8 cellular contexts compared by ENCODE assay signal in the genomic region with DNA sequence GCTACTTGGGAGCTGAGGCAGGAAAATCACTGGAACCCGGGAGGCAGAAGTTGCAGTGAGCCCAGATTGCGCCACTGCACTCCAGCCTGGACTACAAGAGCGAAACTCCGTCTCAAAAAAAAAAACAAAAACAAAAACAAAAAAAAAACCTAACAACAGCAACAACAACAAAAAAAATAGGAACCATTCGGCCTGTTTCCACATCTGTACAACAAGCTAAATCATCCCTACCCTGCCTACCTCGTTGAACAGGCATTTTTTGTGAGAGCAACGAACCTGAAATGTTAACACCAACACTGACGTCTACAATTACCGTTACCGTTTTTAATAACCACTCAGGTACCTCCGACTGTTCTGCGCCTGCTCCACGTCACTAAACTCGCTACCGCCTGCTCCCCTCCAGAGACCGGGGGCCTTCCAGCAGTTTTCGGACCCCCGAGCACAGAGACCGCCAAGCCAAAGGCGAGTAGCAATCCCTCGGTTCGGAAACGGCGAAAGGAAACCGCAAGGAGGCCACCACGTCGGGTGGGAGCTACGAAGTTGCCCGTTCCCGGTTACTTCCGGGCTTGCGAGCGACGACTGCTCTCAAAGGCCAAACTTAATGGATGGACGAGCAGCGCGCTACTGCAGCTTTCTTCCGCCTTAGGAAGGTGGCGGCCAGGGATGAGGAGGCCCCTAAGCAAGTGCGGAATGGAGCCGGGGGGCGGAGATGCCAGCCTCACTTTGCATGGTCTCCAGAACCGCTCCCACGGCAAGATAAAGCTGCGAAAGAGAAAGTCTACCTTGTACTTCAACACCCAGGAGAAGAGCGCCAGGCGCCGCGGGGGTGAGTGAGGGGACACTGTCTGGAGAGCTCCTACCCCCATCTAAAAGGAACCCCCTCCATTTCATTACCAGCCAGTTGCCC. TPM values are rescaled to one million over a fixed set of nuclear protein-coding genes. Genes with fewer than 3 reads are reported as not detected.
DNase-seq lines count a peak whose midpoint lies in the region; ATAC-seq and TF ChIP-seq lines count a peak whose summit lies in the region.

A gene (plus strand): TSS at position 635 of the 907 bp plus-strand sequence. CDS start 29 bp downstream, at position 664.
A gene with protein sequence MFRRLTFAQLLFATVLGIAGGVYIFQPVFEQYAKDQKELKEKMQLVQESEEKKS (minus strand): TSS at position 536 of the 907 bp plus-strand sequence. CDS start 1,331 bp downstream, outside the sequence.

- peak within 1 kb of the TSS; percentile 81 for H3K27ac ChIP-seq in PC-9
- peak within 1 kb of the TSS; percentile 81 to 91 (median 87) for H3K27ac ChIP-seq in esophagus muscularis mucosa (replicated peaks in 1 of 4)

- TF ChIP-seq POLR2A in esophagus muscularis mucosa (IDR thresholded peaks at IDR 0.05; ENCODE audit: low read depth): peak; percentile 7

- POLR2A ChIA-PET in PC-9 (lab: Charles Lee; ENCODE audit: unreplicated experiment): interaction anchor here (0.6 kb wide), 4 partner anchors 29 to 89 kb away, joined by 3 to 18 read pairs (median 4); a partner anchor contains a TSS

- no peaks in the 10 kb centered on the region for H3K9me2 ChIP-seq in PC-9 (ENCODE audit: insufficient read depth)

- CTCF ChIA-PET in PC-9 (lab: Charles Lee): interaction anchor here (0.5 to 0.9 kb wide), 3 partner anchors 40 to 478 kb away, joined by 3 to 4 read pairs (median 3); a partner anchor contains a TSS

- TF ChIP-seq EP300 in Ishikawa (IDR thresholded peaks at IDR 0.05; ENCODE audit: borderline replicate concordance) (peak; percentile 43; the same call in 1 of the 2 replicates), esophagus muscularis mucosa (IDR thresholded peaks at IDR 0.05) (no peak)

- H3K4me2 ChIP-seq in PC-9: peak within 1 kb of the TSS; percentile 73

- DNase-seq in DMS53 (lab: John Stamatoyannopoulos, UW) (peak; percentile 93), PC-9 (peak; percentile 64 to 80), esophagus muscularis mucosa (ENCODE audit: extremely low spot score) (peak; percentile 96), myocyte (ENCODE audit: low read depth) (peak; percentile 89)
- peak; percentile 88 for DNase-seq in activated T-cell treated with anti-CD3 and anti-CD28 coated beads, Interleukin-2, amount 50 U/mL, for 24 hours
- peak; percentile 55 to 67 for DNase-seq in stimulated activated CD8-positive, alpha-beta memory T cell treated with anti-CD3 and anti-CD28 coated beads, Interleukin-7, amount 100 ng/mL, for 4 hours (ENCODE audit: low read depth in 2 of 2)

- no peaks in the 10 kb centered on the region for H3K9me3 Mint-ChIP-seq in activated T-cell treated with anti-CD3 and anti-CD28 coated beads, Interleukin-2, amount 50 U/mL, for 24 hours

- H3K4me3 ChIP-seq in PC-9 (peak within 1 kb of the TSS; percentile 76), esophagus muscularis mucosa (peak within 1 kb of the TSS; percentile 61 to 87 (median 72))

- no peaks in the 10 kb centered on the region for H4K20me1 ChIP-seq in PC-9 (ENCODE audit: insufficient read depth)

- H3K36me3 ChIP-seq in PC-9 (ENCODE audit: low read depth) (no peaks in the 10 kb centered on the region), esophagus muscularis mucosa (peaks cover 0 to 15% (median 2%) of the 10 kb centered on the region in 4 donors)

- H3K4me1 ChIP-seq in PC-9 (replicated peaks; ENCODE audit: insufficient read depth) (no peaks in the 10 kb centered on the region), esophagus muscularis mucosa (peaks cover 26 to 37% (median 35%) of the 10 kb centered on the region in 4 donors)

- intact Hi-C loops in PC-9 (cut with micrococcal nuclease; ENCODE audit: unreplicated experiment): loop anchor here (2.0 to 5.0 kb wide), 2 partner anchors 28 to 88 kb away; a partner anchor contains a TSS
- intact Hi-C loops in esophagus muscularis mucosa (cut with DNase I): loop anchor here (5.0 kb wide), 1 partner anchor 88 kb away; a partner anchor contains a TSS

- H3K79me2 ChIP-seq in PC-9 (ENCODE audit: low read depth): peaks cover 16% of the 10 kb centered on the region

- peaks cover 64% of the 10 kb centered on the region for H3K4me1 Mint-ChIP-seq in activated T-cell treated with anti-CD3 and anti-CD28 coated beads, Interleukin-2, amount 50 U/mL, for 24 hours (ENCODE audit: low read depth)

- H3K9me3 ChIP-seq in PC-9 (ENCODE audit: insufficient read depth, low read depth): no peaks in the 10 kb centered on the region
- no peaks in the 10 kb centered on the region for H3K9me3 ChIP-seq in esophagus muscularis mucosa

- ATAC-seq in GM21619 (IDR thresholded peaks at IDR 0.05; ENCODE audit: unreplicated experiment): peak; percentile 94

- 3% methylated on average over 22 of the region's 49 CpGs for WGBS in esophagus muscularis mucosa

- H3K27ac Mint-ChIP-seq in activated T-cell treated with anti-CD3 and anti-CD28 coated beads, Interleukin-2, amount 50 U/mL, for 24 hours: peak within 1 kb of the TSS; percentile 99

- BruUV-seq in PC-9 (replicated peaks; lab: Mats Ljungman, UMichigan): TSS peak; percentile 68

- H3K27me3 Mint-ChIP-seq in activated T-cell treated with anti-CD3 and anti-CD28 coated beads, Interleukin-2, amount 50 U/mL, for 24 hours: no peaks in the 10 kb centered on the region

- peaks cover 8% of the 10 kb centered on the region; the same call in 1 of the 2 replicates for H3F3A ChIP-seq in PC-9 (ENCODE audit: insufficient read depth, low read depth)

- TF ChIP-seq RAD21 in Ishikawa (IDR thresholded peaks at IDR 0.05; ENCODE audit: low read depth): no peak

- H3K27me3 ChIP-seq in PC-9 (ENCODE audit: insufficient read depth, low read depth) (no peaks in the 10 kb centered on the region), esophagus muscularis mucosa (no peaks in the 10 kb centered on the region)

- TF ChIP-seq CTCF in PC-9 (conservative IDR thresholded peaks at IDR 0.05): no peak
- TF ChIP-seq CTCF in esophagus muscularis mucosa (IDR thresholded peaks at IDR 0.05): peak in 2 of 3 experiments; percentile 15 to 24

- peaks cover 60% of the 10 kb centered on the region for H3K36me3 Mint-ChIP-seq in activated T-cell treated with anti-CD3 and anti-CD28 coated beads, Interleukin-2, amount 50 U/mL, for 24 hours (ENCODE audit: low read depth)

- H2AFZ ChIP-seq in PC-9: peak within 1 kb of the TSS; percentile 90

- peak within 1 kb of the TSS; percentile 97 for H3K4me3 Mint-ChIP-seq in activated T-cell treated with anti-CD3 and anti-CD28 coated beads, Interleukin-2, amount 50 U/mL, for 24 hours

TF ChIP-seq in Ishikawa, 13 proteins besides CTCF, POLR2A, EP300 and RAD21:
- TF ChIP-seq TEAD4 (IDR thresholded peaks at IDR 0.05) (0 out of 2 replicates have a peak, but pooled peaks have one; percentile 11), TCF12 (IDR thresholded peaks at IDR 0.05; ENCODE audit: low read depth) (0 out of 2 replicates have a peak, but pooled peaks have one; percentile 49), FOXM1 (IDR thresholded peaks at IDR 0.05; ENCODE audit: borderline replicate concordance, low read depth) (no peak), ZBTB7A (IDR thresholded peaks at IDR 0.05; ENCODE audit: low read depth) (no peak), CEBPB (IDR thresholded peaks at IDR 0.05) (peak; percentile 39), YY1 (IDR thresholded peaks at IDR 0.05; ENCODE audit: low read depth) (peak; percentile 68; the same call in 1 of the 2 replicates), CREB1 (IDR thresholded peaks at IDR 0.05; ENCODE audit: low read depth) (peak; percentile 53; the same call in 1 of the 2 replicates), TAF1 (IDR thresholded peaks at IDR 0.05; ENCODE audit: low read depth) (peak; percentile 70)
- TF ChIP-seq, protein P1, sequence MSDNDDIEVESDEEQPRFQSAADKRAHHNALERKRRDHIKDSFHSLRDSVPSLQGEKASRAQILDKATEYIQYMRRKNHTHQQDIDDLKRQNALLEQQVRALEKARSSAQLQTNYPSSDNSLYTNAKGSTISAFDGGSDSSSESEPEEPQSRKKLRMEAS (IDR thresholded peaks at IDR 0.05): peak; percentile 76

RNA-seq across cellular contexts. Expression of the first gene that starts in this region (rescaled TPM):
- total RNA-seq in PC-9 (2021) (12.2 and 17.1 TPM in 2 replicates), esophagus muscularis mucosa (1 to 10 TPM; 4.5 to 9.6 (median 6.5) TPM), myocyte (8.3 and 10.6 TPM in 2 replicates)
- polyA plus RNA-seq in myocyte (2012): 9.6 TPM

RNA-seq across cellular contexts. Expression of the second gene that starts in this region (rescaled TPM):
- total RNA-seq in PC-9 (2021) (9.9 and 10.8 TPM in 2 replicates), esophagus muscularis mucosa (10 to 100 TPM; 10.6 to 21.6 (median 14.4) TPM), myocyte (6.2 and 9.7 TPM in 2 replicates)
- 11.9 TPM for polyA plus RNA-seq in myocyte (2012)

Comparison
In these comparisons a context has a peak if more than half of its experiments do, and no peak if none do; other contexts are left out.
1. Peak in every context shown above with its lines: DNase-seq, ATAC-seq, H3K4me3 ChIP-seq and H3K27ac ChIP-seq.